Comparison of ENCODE assay signal across 9 cellular contexts in genomic region chr1:225466848-225467192, GRCh38. TPM values are rescaled to one million over a fixed set of nuclear protein-coding genes. Genes with fewer than 3 reads are reported as not detected.
DNase-seq lines count a peak whose midpoint lies in the region; ATAC-seq and TF ChIP-seq lines count a peak whose summit lies in the region.
"Had no signal": no experiment of that assay in that cellular context is flagged by ENCODE, and none has a peak within 500 bp of the region (broad histone marks: within the 10 kb centered on the region; RNA-seq: fewer than 3 reads in every experiment).

No MANE protein-coding gene starts in this region.

- 100% methylated on average over 4 of the region's 4 CpGs for WGBS in esophagus muscularis mucosa

- no peaks in the 10 kb centered on the region for H3K79me2 ChIP-seq in OCI-LY1 (ENCODE audit: insufficient read depth, low read length)

- no peaks in the 10 kb centered on the region for H3K9me3 Mint-ChIP-seq in activated CD4-positive, alpha-beta T cell treated with anti-CD3 and anti-CD28 coated beads, Interleukin-2, amount 10 ng/mL, durations not matched to agents 24 days and 14 days
- no peaks in the 10 kb centered on the region for H3K9me3 Mint-ChIP-seq in stimulated activated naive B cell treated with anti-CD40 and anti-IgM and Interleukin-4, amounts not matched to agents 10 μg/mL and 1 μg/mL and 100 μg/mL, for 72 hours

- peak overlapping the region; percentile 81 for H3K4me2 ChIP-seq in OCI-LY1 (ENCODE audit: low read length)

- H4K20me1 ChIP-seq in OCI-LY1 (ENCODE audit: insufficient read depth, low read length), result no peaks in the 10 kb centered on the region

- H3K36me3 ChIP-seq in OCI-LY1 (ENCODE audit: insufficient read depth, low read length) (no peaks in the 10 kb centered on the region), esophagus muscularis mucosa (no peaks in the 10 kb centered on the region)
- H3K36me3 ChIP-seq: gastroesophageal sphincter had no signal

- H3K27me3 ChIP-seq in OCI-LY1 (ENCODE audit: insufficient read depth, low read length), result no peaks in the 10 kb centered on the region
- no peaks in the 10 kb centered on the region for H3K27me3 ChIP-seq in esophagus muscularis mucosa
- H3K27me3 ChIP-seq: gastroesophageal sphincter had no signal

- H3K9ac ChIP-seq in OCI-LY1 (ENCODE audit: low read length), result peak overlapping the region; percentile 73

- H3K4me3 ChIP-seq in OCI-LY1 (ENCODE audit: low read depth, low read length, poor library complexity, severe bottlenecking) (peak overlapping the region; percentile 64), esophagus muscularis mucosa (no peak overlapping the region)

- H3K9me3 ChIP-seq in OCI-LY1 (ENCODE audit: low read length), result no peaks in the 10 kb centered on the region
- no peaks in the 10 kb centered on the region for H3K9me3 ChIP-seq in esophagus muscularis mucosa
- H3K9me3 ChIP-seq: gastroesophageal sphincter had no signal

- no peak for ATAC-seq in stimulated activated naive B cell treated with anti-CD40 and anti-IgM and Interleukin-4, amounts not matched to agents 10 μg/mL and 1 μg/mL and 100 μg/mL, for 72 hours (replicated peaks)
- no peak for ATAC-seq in HG02759 (IDR thresholded peaks at IDR 0.05; ENCODE audit: unreplicated experiment)
- no peak for ATAC-seq in GM21381 (IDR thresholded peaks at IDR 0.05; ENCODE audit: unreplicated experiment)

- peak overlapping the region; percentile 98 for H3K27ac Mint-ChIP-seq in activated CD4-positive, alpha-beta T cell treated with anti-CD3 and anti-CD28 coated beads, Interleukin-2, amount 10 ng/mL, durations not matched to agents 24 days and 14 days
- peak overlapping the region; percentile 99 for H3K27ac Mint-ChIP-seq in stimulated activated naive B cell treated with anti-CD40 and anti-IgM and Interleukin-4, amounts not matched to agents 10 μg/mL and 1 μg/mL and 100 μg/mL, for 72 hours

- no peak overlapping the region for H2AFZ ChIP-seq in OCI-LY1 (ENCODE audit: low read length)

- peak overlapping the region; percentile 94 for H3K4me3 Mint-ChIP-seq in activated CD4-positive, alpha-beta T cell treated with anti-CD3 and anti-CD28 coated beads, Interleukin-2, amount 10 ng/mL, durations not matched to agents 24 days and 14 days
- peak overlapping the region; percentile 93 to 95 for H3K4me3 Mint-ChIP-seq in stimulated activated naive B cell treated with anti-CD40 and anti-IgM and Interleukin-4, amounts not matched to agents 10 μg/mL and 1 μg/mL and 100 μg/mL, for 72 hours

- peaks cover 39% of the 10 kb centered on the region for H3K4me1 Mint-ChIP-seq in activated CD4-positive, alpha-beta T cell treated with anti-CD3 and anti-CD28 coated beads, Interleukin-2, amount 10 ng/mL, durations not matched to agents 24 days and 14 days
- peaks cover 19 to 50% of the 10 kb centered on the region in 2 donors for H3K4me1 Mint-ChIP-seq in stimulated activated naive B cell treated with anti-CD40 and anti-IgM and Interleukin-4, amounts not matched to agents 10 μg/mL and 1 μg/mL and 100 μg/mL, for 72 hours

- intact Hi-C loops in activated CD4-positive, alpha-beta T cell treated with anti-CD3 and anti-CD28 coated beads, Interleukin-2, amount 10 ng/mL, durations not matched to agents 24 days and 14 days (cut with micrococcal nuclease), result loop anchor here (1.0 to 2.0 kb wide), 7 partner anchors 13 to 595 kb away; partner anchors contain the start of genes H3-3A, LBR, PYCR2 and SDE2
- intact Hi-C loops in esophagus muscularis mucosa (cut with DNase I), result no loop called here

- H3K36me3 Mint-ChIP-seq in activated CD4-positive, alpha-beta T cell treated with anti-CD3 and anti-CD28 coated beads, Interleukin-2, amount 10 ng/mL, durations not matched to agents 24 days and 14 days (ENCODE audit: low read depth), result no peaks in the 10 kb centered on the region
- no peaks in the 10 kb centered on the region for H3K36me3 Mint-ChIP-seq in stimulated activated naive B cell treated with anti-CD40 and anti-IgM and Interleukin-4, amounts not matched to agents 10 μg/mL and 1 μg/mL and 100 μg/mL, for 72 hours

- no peak for TF ChIP-seq EP300 in esophagus muscularis mucosa (IDR thresholded peaks at IDR 0.05)

- TF ChIP-seq CTCF in OCI-LY1 (IDR thresholded peaks at IDR 0.05; ENCODE audit: low read length) (no peak), esophagus muscularis mucosa (IDR thresholded peaks at IDR 0.05) (no peak)

- DNase-seq in activated CD4-positive, alpha-beta T cell treated with anti-CD3 and anti-CD28 coated beads, Interleukin-2, amount 10 ng/mL, durations not matched to agents 24 days and 14 days, result no peak
- no peak for DNase-seq in activated CD4-positive, alpha-beta T cell treated with anti-CD3 and anti-CD28 coated beads, Interleukin-2, amount 50 U/mL, for 1 hour
- DNase-seq in esophagus muscularis mucosa (ENCODE audit: extremely low spot score) (no peak), EL (no peak)
- DNase-seq in stimulated activated naive B cell treated with anti-CD40 and anti-IgM and Interleukin-4, amounts not matched to agents 10 μg/mL and 1 μg/mL and 100 μg/mL, for 72 hours, result no peak

- no peaks in the 10 kb centered on the region for H3K9me2 ChIP-seq in OCI-LY1 (ENCODE audit: low read depth, low read length)

- peaks cover 24% of the 10 kb centered on the region for H3K4me1 ChIP-seq in OCI-LY1 (ENCODE audit: insufficient read depth, low read length, severe bottlenecking)
- peaks cover 45 to 70% (median 60%) of the 10 kb centered on the region in 4 donors for H3K4me1 ChIP-seq in esophagus muscularis mucosa

- no peak for TF ChIP-seq POLR2A in esophagus muscularis mucosa (IDR thresholded peaks at IDR 0.05; ENCODE audit: low read depth)

- H3F3A ChIP-seq in OCI-LY1 (ENCODE audit: insufficient read depth, low read length), result no peaks in the 10 kb centered on the region

- no peaks in the 10 kb centered on the region for H3K27me3 Mint-ChIP-seq in activated CD4-positive, alpha-beta T cell treated with anti-CD3 and anti-CD28 coated beads, Interleukin-2, amount 10 ng/mL, durations not matched to agents 24 days and 14 days
- no peaks in the 10 kb centered on the region for H3K27me3 Mint-ChIP-seq in stimulated activated naive B cell treated with anti-CD40 and anti-IgM and Interleukin-4, amounts not matched to agents 10 μg/mL and 1 μg/mL and 100 μg/mL, for 72 hours

- H3K27ac ChIP-seq in OCI-LY1 (ENCODE audit: low read depth, low read length, poor library complexity, severe bottlenecking) (peak overlapping the region; percentile 79), esophagus muscularis mucosa (replicated peaks in 1 of 4) (peak overlapping the region in 3 of 4 donors; percentile 59 to 73 (median 70))

RNA-seq across cellular contexts. Expression of gene LBR, which starts 39.0 kb away (rescaled TPM):
- 189 and 195 TPM in 2 replicates for total RNA-seq in activated CD4-positive, alpha-beta T cell treated with anti-CD3 and anti-CD28 coated beads, Interleukin-2, amount 10 ng/mL, durations not matched to agents 24 days and 14 days
- total RNA-seq in esophagus muscularis mucosa, result 100 to 1,000 TPM in 1 of 4 donors, 10 to 100 TPM in 3; 82.3 to 157 (median 85.1) TPM
